ENCODE assay signal across 10 cellular contexts in genomic region chr11:19433367-19433766, GRCh38.
DNase-seq lines count a peak whose midpoint lies in the region; ATAC-seq and TF ChIP-seq lines count a peak whose summit lies in the region.
"Had no signal": no experiment of that assay in that cellular context is flagged by ENCODE, and none has a peak within 500 bp of the region (broad histone marks: within the 10 kb centered on the region; RNA-seq: fewer than 3 reads in every experiment).

No MANE protein-coding gene starts in this region.

- no peaks in the 10 kb centered on the region for H3K4me1 Mint-ChIP-seq in activated CD4-positive, alpha-beta memory T cell treated with anti-CD3 and anti-CD28 coated beads for 36 hours (ENCODE audit: low read depth)

- no peaks in the 10 kb centered on the region for H3K4me1 ChIP-seq in effector memory CD4-positive, alpha-beta T cell (ENCODE audit: control insufficient read depth, insufficient read depth, low read length, poor library complexity, severe bottlenecking)
- H3K4me1 ChIP-seq in tibial artery = peaks cover 0 to 9% (median 2%) of the 10 kb centered on the region in 4 donors

- peaks cover 41% of the 10 kb centered on the region for H3K27me3 Mint-ChIP-seq in activated CD4-positive, alpha-beta memory T cell treated with anti-CD3 and anti-CD28 coated beads for 36 hours

- TF ChIP-seq CTCF in tibial artery (IDR thresholded peaks at IDR 0.05) = no peak

- POLR2A ChIA-PET in activated CD4-positive, alpha-beta memory T cell treated with anti-CD3 and anti-CD28 coated beads for 36 hours (lab: Charles Lee) = no interaction called here

- H3K27ac Mint-ChIP-seq in activated CD4-positive, alpha-beta memory T cell treated with anti-CD3 and anti-CD28 coated beads for 36 hours = no peak overlapping the region

- no peak overlapping the region for H3K4me3 ChIP-seq in effector memory CD4-positive, alpha-beta T cell (ENCODE audit: insufficient read depth, low read depth, low read length, poor library complexity, severe bottlenecking)
- H3K4me3 ChIP-seq in tibial artery = no peak overlapping the region

- CTCF ChIA-PET in activated CD4-positive, alpha-beta memory T cell treated with anti-CD3 and anti-CD28 coated beads for 36 hours (lab: Charles Lee) = no interaction called here

- intact Hi-C loops in activated CD4-positive, alpha-beta memory T cell treated with anti-CD3 and anti-CD28 coated beads for 36 hours (cut with micrococcal nuclease) = no loop called here
- intact Hi-C loops in tibial artery (cut with DNase I; ENCODE audit: low total_unique reads) = no loop called here

- peak; percentile 84 for DNase-seq in RPMI8226
- no peak for DNase-seq in activated CD4-positive, alpha-beta memory T cell treated with anti-CD3 and anti-CD28 coated beads for 36 hours
- DNase-seq in activated CD4-positive, alpha-beta T cell treated with anti-CD3 and anti-CD28 coated beads, Interleukin-2, amount 50 U/mL, for 48 hours = no peak
- no peak for DNase-seq in effector memory CD4-positive, alpha-beta T cell
- DNase-seq in tibial artery = no peak
- DNase-seq: NCI-H2171 treated with DMSO at 0.1 percent for 48 hours had no signal

- H3K9me3 ChIP-seq in effector memory CD4-positive, alpha-beta T cell (ENCODE audit: control insufficient read depth, low read length) = no peaks in the 10 kb centered on the region
- H3K9me3 ChIP-seq in tibial artery = no peaks in the 10 kb centered on the region

- H3K27me3 ChIP-seq in effector memory CD4-positive, alpha-beta T cell (replicated peaks; ENCODE audit: control insufficient read depth, insufficient read depth, low read length, poor library complexity, severe bottlenecking) = no peaks in the 10 kb centered on the region
- H3K27me3 ChIP-seq in tibial artery = peaks cover 0 to 24% of the 10 kb centered on the region in 2 donors

- no peaks in the 10 kb centered on the region for H3K9me3 Mint-ChIP-seq in activated CD4-positive, alpha-beta memory T cell treated with anti-CD3 and anti-CD28 coated beads for 36 hours

- H3K27ac ChIP-seq in effector memory CD4-positive, alpha-beta T cell (ENCODE audit: insufficient read depth, low read length, poor library complexity, severe bottlenecking) = no peak overlapping the region
- H3K27ac ChIP-seq in tibial artery = no peak overlapping the region
- H3K27ac ChIP-seq: HL-60 had no signal

- ATAC-seq in GM18498 (IDR thresholded peaks at IDR 0.05; ENCODE audit: unreplicated experiment) (peak; percentile 55), GM19467 (IDR thresholded peaks at IDR 0.05; ENCODE audit: unreplicated experiment) (peak; percentile 39), HG03060 (IDR thresholded peaks at IDR 0.05; ENCODE audit: low read depth, unreplicated experiment) (peak; percentile 46)

- no peak overlapping the region for H3K4me3 Mint-ChIP-seq in activated CD4-positive, alpha-beta memory T cell treated with anti-CD3 and anti-CD28 coated beads for 36 hours

- no peaks in the 10 kb centered on the region for H3K36me3 Mint-ChIP-seq in activated CD4-positive, alpha-beta memory T cell treated with anti-CD3 and anti-CD28 coated beads for 36 hours

- no peaks in the 10 kb centered on the region for H3K36me3 ChIP-seq in effector memory CD4-positive, alpha-beta T cell (ENCODE audit: control insufficient read depth, insufficient read depth, low read length)
- H3K36me3 ChIP-seq in tibial artery = no peaks in the 10 kb centered on the region
